1 cellular context compared by ENCODE assay signal in the genomic region with DNA sequence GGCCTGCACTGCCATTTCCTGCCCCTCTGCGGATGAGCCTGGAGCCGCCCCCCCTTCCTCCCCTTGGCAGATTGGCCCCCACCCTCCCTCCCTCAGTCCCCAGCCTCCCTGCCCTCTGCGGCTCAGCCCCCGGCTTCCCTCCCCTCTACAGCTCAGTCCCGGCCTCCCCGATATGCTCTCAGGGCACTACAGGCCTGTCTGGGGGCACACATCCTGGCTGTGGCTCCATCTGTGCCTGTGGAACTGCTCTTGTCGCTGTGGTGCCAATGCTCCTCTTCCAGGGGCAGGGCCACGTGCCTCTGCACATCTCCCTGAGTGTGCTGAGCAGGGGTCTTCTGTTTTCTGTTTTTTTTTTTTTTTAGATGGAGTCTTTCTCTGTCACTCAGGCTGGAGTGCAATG.
TF ChIP-seq lines count a peak whose summit lies in the region.

No MANE protein-coding gene starts in this region.

TF ChIP-seq in endothelial cell of umbilical vein, 7 proteins besides CTCF, POLR2A, EP300 and RAD21 (continued from another document):
- TF ChIP-seq, protein P1, sequence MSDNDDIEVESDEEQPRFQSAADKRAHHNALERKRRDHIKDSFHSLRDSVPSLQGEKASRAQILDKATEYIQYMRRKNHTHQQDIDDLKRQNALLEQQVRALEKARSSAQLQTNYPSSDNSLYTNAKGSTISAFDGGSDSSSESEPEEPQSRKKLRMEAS (IDR thresholded peaks at IDR 0.05; ENCODE audit: insufficient read depth, insufficient read length) = no peak
- TF ChIP-seq GATA2 (IDR thresholded peaks at IDR 0.05; ENCODE audit: insufficient read depth, insufficient read length, low read depth, low read length) = no peak
